14 cellular contexts compared by ENCODE assay signal in genomic region chr12:25829192-25829591, GRCh38.
DNase-seq lines count a peak whose midpoint lies in the region; ATAC-seq and TF ChIP-seq lines count a peak whose summit lies in the region.
"Had no signal": no experiment of that assay in that cellular context is flagged by ENCODE, and none has a peak within 500 bp of the region (broad histone marks: within the 10 kb centered on the region; RNA-seq: fewer than 3 reads in every experiment).

No MANE protein-coding gene starts in this region.

- H3K36me3 ChIP-seq in left ventricle myocardium inferior: no peaks in the 10 kb centered on the region

- H3K4me1 ChIP-seq in left ventricle myocardium inferior: peaks cover 10% of the 10 kb centered on the region
- H3K4me1 ChIP-seq: foreskin keratinocyte had no signal

- H3K9me3 ChIP-seq in left ventricle myocardium inferior (replicated peaks): no peaks in the 10 kb centered on the region

- in situ Hi-C loops in KBM-7 (cut with MboI; ENCODE audit: low pct_unique_long_range_greater_than_20kb, low sequenced_read_pairs): no loop called here

- intact Hi-C loops in Right ventricle myocardium superior (cut with DNase I): no loop called here
- intact Hi-C loops in left ventricle myocardium inferior (cut with micrococcal nuclease): no loop called here

- no peak for TF ChIP-seq CTCF in left ventricle myocardium inferior (IDR thresholded peaks at IDR 0.05; ENCODE audit: borderline replicate concordance)

- DNase-seq in Right ventricle myocardium superior (no peak), left ventricle myocardium inferior (no peak), brain pericyte (ENCODE audit: low read depth, low spot score) (peak; percentile 86), kidney tubule cell (ENCODE audit: low spot score) (peak; percentile 19), KBM-7 (no peak), T-helper 9 cell (no peak)
- no peak for DNase-seq in stimulated activated CD4-positive, alpha-beta T cell treated with anti-CD3 and anti-CD28 coated beads, Interleukin-4, amount 100 ng/mL, for 1 hour
- DNase-seq: ACHN, activated gamma-delta T cell, NCI-H510A, nephron progenitor cell had no signal

- H3K4me3 ChIP-seq in left ventricle myocardium inferior: no peak overlapping the region

- H3K27me3 ChIP-seq in left ventricle myocardium inferior (ENCODE audit: low read depth): peaks cover 4% of the 10 kb centered on the region
- H3K27me3 ChIP-seq: foreskin keratinocyte had no signal

- ATAC-seq in Right ventricle myocardium superior (ENCODE audit: poor library complexity) (peak; percentile 57), HG02588 (IDR thresholded peaks at IDR 0.05; ENCODE audit: unreplicated experiment) (no peak)
- ATAC-seq: foreskin keratinocyte had no signal

- H3K27ac ChIP-seq in left ventricle myocardium inferior (replicated peaks): no peak overlapping the region
- H3K27ac ChIP-seq: foreskin keratinocyte, HL-60 had no signal

Comparison
In these comparisons a context has a peak if more than half of its experiments do, and no peak if none do; other contexts are left out.
1. DNase-seq: peak in brain pericyte (single experiment) and kidney tubule cell (single experiment); none in Right ventricle myocardium superior (single experiment), left ventricle myocardium inferior (single experiment), stimulated activated CD4-positive, alpha-beta T cell treated with anti-CD3 and anti-CD28 coated beads, Interleukin-4, amount 100 ng/mL, for 1 hour (single experiment), KBM-7 (single experiment) and T-helper 9 cell (single experiment).